Comparison of ENCODE assay signal across 8 cellular contexts in genomic region chr19:49114630-49115363, GRCh38. TPM values are rescaled to one million over a fixed set of nuclear protein-coding genes. Genes with fewer than 3 reads are reported as not detected.
DNase-seq lines count a peak whose midpoint lies in the region; ATAC-seq and TF ChIP-seq lines count a peak whose summit lies in the region.

No MANE protein-coding gene starts in this region.

- H3K4me1 ChIP-seq in effector memory CD4-positive, alpha-beta T cell (ENCODE audit: control insufficient read depth, insufficient read depth, low read length, poor library complexity, severe bottlenecking) = peaks cover 23% of the 10 kb centered on the region
- peaks cover 11% of the 10 kb centered on the region for H3K4me1 ChIP-seq in mesodermal cell (ENCODE audit: control insufficient read depth, insufficient read depth, low read length, poor library complexity, severe bottlenecking)

- peak overlapping the region; percentile 59 for H3K4me3 ChIP-seq in LNCaP clone FGC (ENCODE audit: low read depth, low read length)
- H3K4me3 ChIP-seq in effector memory CD4-positive, alpha-beta T cell (ENCODE audit: insufficient read depth, low read depth, low read length, poor library complexity, severe bottlenecking) = peak overlapping the region; percentile 73
- peak overlapping the region; percentile 69 for H3K4me3 ChIP-seq in mesodermal cell (ENCODE audit: extremely low read depth, insufficient read depth, low read length, poor library complexity, severe bottlenecking)

- H3K9me3 ChIP-seq in effector memory CD4-positive, alpha-beta T cell (ENCODE audit: control insufficient read depth, low read length) = no peaks in the 10 kb centered on the region
- no peaks in the 10 kb centered on the region for H3K9me3 ChIP-seq in mesodermal cell (ENCODE audit: control insufficient read depth, low read length)

- no peaks in the 10 kb centered on the region for H3K27me3 ChIP-seq in effector memory CD4-positive, alpha-beta T cell (replicated peaks; ENCODE audit: control insufficient read depth, insufficient read depth, low read length, poor library complexity, severe bottlenecking)

- no peak for ATAC-seq in HG03442 (IDR thresholded peaks at IDR 0.05; ENCODE audit: unreplicated experiment)
- ATAC-seq in GM18867 (IDR thresholded peaks at IDR 0.05; ENCODE audit: unreplicated experiment) = no peak

- no peaks in the 10 kb centered on the region for H3K36me3 ChIP-seq in effector memory CD4-positive, alpha-beta T cell (ENCODE audit: control insufficient read depth, insufficient read depth, low read length)
- peaks cover 5% of the 10 kb centered on the region for H3K36me3 ChIP-seq in mesodermal cell (ENCODE audit: control insufficient read depth, insufficient read depth, low read length)

- H3K27ac ChIP-seq in effector memory CD4-positive, alpha-beta T cell (ENCODE audit: insufficient read depth, low read length, poor library complexity, severe bottlenecking) = peak overlapping the region; percentile 48
- H3K27ac ChIP-seq in mesodermal cell (ENCODE audit: low read depth, low read length, severe bottlenecking) = peak overlapping the region; percentile 62

- peak; percentile 33 for DNase-seq in COLO668 (lab: John Stamatoyannopoulos, UW; ENCODE audit: unreplicated experiment)
- no peak for DNase-seq in LNCaP clone FGC (ENCODE audit: low read depth)
- DNase-seq in activated CD4-positive, alpha-beta T cell treated with anti-CD3 and anti-CD28 coated beads, Interleukin-2, amount 50 U/mL, for 4 hours = peak; percentile 42 to 54
- peak in 2 of 3 donors; percentile 14 to 21 for DNase-seq in effector memory CD4-positive, alpha-beta T cell
- peak; percentile 71 for DNase-seq in stimulated activated CD8-positive, alpha-beta memory T cell treated with anti-CD3 and anti-CD28 coated beads, Interleukin-4, amount 100 ng/mL, for 48 hours

- 6 to 8% methylated on average over 61 to 62 of the region's 68 CpGs for WGBS in mesodermal cell (ENCODE audit: insufficient coverage in 2 of 2), 2 experiments

- TF ChIP-seq CTCF in LNCaP clone FGC (IDR thresholded peaks at IDR 0.05; ENCODE audit: control insufficient read depth, extremely low read depth, insufficient read depth) = no peak

RNA-seq across cellular contexts. Expression of gene LIN7B, which starts 0.6 kb away (rescaled TPM):
- polyA plus RNA-seq in mesodermal cell (2013, experiment 1 of 2) = 14.7 TPM
- polyA plus RNA-seq in mesodermal cell (2013, experiment 2 of 2) = 9.3 TPM

RNA-seq across cellular contexts. Expression of gene C19orf73, which starts 4.1 kb away (rescaled TPM):
- 2.5 TPM for polyA plus RNA-seq in mesodermal cell (2013, experiment 1 of 2)
- 2.5 TPM for polyA plus RNA-seq in mesodermal cell (2013, experiment 2 of 2)

RNA-seq across cellular contexts. Expression of gene PPFIA3, which starts 4.5 kb away (rescaled TPM):
- polyA plus RNA-seq in mesodermal cell (2013, experiment 1 of 2) = 18.0 TPM
- polyA plus RNA-seq in mesodermal cell (2013, experiment 2 of 2) = 13.7 TPM

RNA-seq across cellular contexts. Expression of gene SNRNP70, which starts 29.5 kb away (rescaled TPM):
- polyA plus RNA-seq in mesodermal cell (2013, experiment 1 of 2) = 248 TPM
- polyA plus RNA-seq in mesodermal cell (2013, experiment 2 of 2) = 212 TPM

RNA-seq across cellular contexts. Expression of gene HRC, which starts 40.4 kb away (rescaled TPM):
- 11.2 TPM for polyA plus RNA-seq in mesodermal cell (2013, experiment 1 of 2)
- polyA plus RNA-seq in mesodermal cell (2013, experiment 2 of 2) = 10.9 TPM
